ENCODE assay signal across 9 cellular contexts in the genomic region with DNA sequence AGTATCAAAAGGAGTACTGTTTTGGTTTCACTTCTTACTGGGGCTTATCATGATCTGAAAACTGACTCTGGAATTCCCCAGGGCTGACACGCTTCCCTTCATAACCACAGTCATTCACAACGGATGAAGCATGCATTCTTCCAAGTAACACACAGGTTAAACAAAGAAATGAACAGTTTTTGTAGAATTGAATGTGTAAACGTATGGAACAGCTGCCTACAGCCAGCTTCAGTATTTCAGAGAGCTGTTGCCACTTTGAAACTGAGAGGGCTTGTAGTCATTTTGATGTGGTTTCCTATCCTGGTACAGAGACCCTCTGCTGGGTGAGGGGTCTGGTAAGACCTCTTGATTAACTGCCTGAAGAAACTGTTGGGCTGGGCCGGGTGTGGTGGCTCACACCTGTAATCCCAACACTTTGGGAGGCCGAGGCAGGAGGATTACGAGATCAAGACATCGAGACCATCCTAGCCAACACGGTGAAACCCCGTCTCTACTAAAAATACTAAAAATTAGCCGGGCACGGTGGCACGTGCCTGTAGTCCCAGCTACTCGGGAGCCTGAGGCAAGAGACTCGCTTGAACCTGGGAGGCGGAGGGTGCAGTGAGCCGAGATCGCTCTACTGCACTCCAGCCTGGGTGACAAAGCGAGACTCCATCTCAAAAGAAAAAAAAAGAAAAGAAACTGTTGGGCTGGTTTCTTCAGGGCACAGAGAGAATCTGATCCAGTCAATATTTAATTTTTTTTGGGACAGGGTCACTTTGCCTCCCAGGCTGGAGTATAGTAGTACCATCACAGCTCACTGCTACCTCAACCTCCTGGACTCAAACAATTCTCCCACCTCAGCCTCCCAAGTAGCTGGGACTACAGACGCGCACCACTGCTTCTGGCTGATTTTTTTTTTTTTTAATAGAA. TPM values are rescaled to one million over a fixed set of nuclear protein-coding genes. Genes with fewer than 3 reads are reported as not detected.
DNase-seq lines count a peak whose midpoint lies in the region; ATAC-seq and TF ChIP-seq lines count a peak whose summit lies in the region.
"Had no signal": no experiment of that assay in that cellular context is flagged by ENCODE, and none has a peak within 500 bp of the region (broad histone marks: within the 10 kb centered on the region; RNA-seq: fewer than 3 reads in every experiment).

No MANE protein-coding gene starts in this region.

- CTCF ChIA-PET in PC-9 (lab: Charles Lee): no interaction called here

- H3K4me3 Mint-ChIP-seq in activated naive CD8-positive, alpha-beta T cell: peak overlapping the region; percentile 94

- peaks cover 76% of the 10 kb centered on the region for H3K4me1 ChIP-seq in PC-9 (replicated peaks; ENCODE audit: insufficient read depth)

- H3K36me3 Mint-ChIP-seq in activated naive CD8-positive, alpha-beta T cell: peaks cover 2% of the 10 kb centered on the region

- peaks cover 94% of the 10 kb centered on the region for H3K79me2 ChIP-seq in PC-9 (ENCODE audit: low read depth)

- no peaks in the 10 kb centered on the region for H3K9me3 Mint-ChIP-seq in activated naive CD8-positive, alpha-beta T cell (ENCODE audit: low read depth)

- TF ChIP-seq CTCF in PC-9 (conservative IDR thresholded peaks at IDR 0.05): no peak

- no peaks in the 10 kb centered on the region for H3K9me2 ChIP-seq in PC-9 (ENCODE audit: insufficient read depth)

- peak overlapping the region; percentile 96 for H3K4me2 ChIP-seq in PC-9

- no peak overlapping the region for H2AFZ ChIP-seq in PC-9

- ATAC-seq in GM21529 (IDR thresholded peaks at IDR 0.05; ENCODE audit: unreplicated experiment): peak; percentile 29
- no peak for ATAC-seq in GM19328 (IDR thresholded peaks at IDR 0.05; ENCODE audit: unreplicated experiment)

- no peaks in the 10 kb centered on the region for H3K9me3 ChIP-seq in PC-9 (ENCODE audit: insufficient read depth, low read depth)

- intact Hi-C loops in PC-9 (cut with micrococcal nuclease; ENCODE audit: unreplicated experiment) (no loop called here), cardiac septum (cut with DNase I) (no loop called here)

- no TSS peak for BruUV-seq in PC-9 (replicated peaks; lab: Mats Ljungman, UMichigan)

- peak overlapping the region; percentile 96 for H3K27ac ChIP-seq in PC-9

- H3K27me3 ChIP-seq in PC-9 (ENCODE audit: insufficient read depth, low read depth): no peaks in the 10 kb centered on the region

- no peaks in the 10 kb centered on the region for H3K27me3 Mint-ChIP-seq in activated naive CD8-positive, alpha-beta T cell

- DNase-seq in AG20443 (ENCODE audit: low spot score) (peak; percentile 66), PC-9 (peak; percentile 70 to 98), medulla oblongata (ENCODE audit: extremely low spot score) (peak; percentile 41), Ammon's horn (ENCODE audit: low spot score) (no peak), cardiac septum (ENCODE audit: low spot score) (no peak)

- peaks cover 72% of the 10 kb centered on the region for H3F3A ChIP-seq in PC-9 (ENCODE audit: insufficient read depth, low read depth)

- H4K20me1 ChIP-seq in PC-9 (ENCODE audit: insufficient read depth): no peaks in the 10 kb centered on the region

- peaks cover 10% of the 10 kb centered on the region for H3K36me3 ChIP-seq in PC-9 (ENCODE audit: low read depth)

- peak overlapping the region; percentile 77 for H3K4me3 ChIP-seq in PC-9
- H3K4me3 ChIP-seq: lung had no signal

- peaks cover 72% of the 10 kb centered on the region for H3K4me1 Mint-ChIP-seq in activated naive CD8-positive, alpha-beta T cell (ENCODE audit: low read depth)

- peak overlapping the region; percentile 99 for H3K27ac Mint-ChIP-seq in activated naive CD8-positive, alpha-beta T cell

- POLR2A ChIA-PET in PC-9 (lab: Charles Lee; ENCODE audit: unreplicated experiment): interaction anchor here (0.6 kb wide), 1 partner anchor 27 kb away, joined by 3 read pairs; no protein-coding TSS in a partner anchor

RNA-seq across cellular contexts. Expression of gene NFE2L3, which starts 4.7 kb away (rescaled TPM):
- total RNA-seq in PC-9 (2021) (44.2 and 49.1 TPM in 2 replicates), cardiac septum (0.57 TPM)

RNA-seq across cellular contexts. Expression of gene HNRNPA2B1, which starts 43.8 kb away (rescaled TPM):
- total RNA-seq in PC-9 (2021) (526 and 792 TPM in 2 replicates), cardiac septum (353 TPM)

RNA-seq across cellular contexts. Expression of gene CBX3, which starts 44.8 kb away (rescaled TPM):
- total RNA-seq in PC-9 (2021) (282 and 308 TPM in 2 replicates), cardiac septum (66.8 TPM)

Comparison
In these comparisons a context has a peak if more than half of its experiments do, and no peak if none do; other contexts are left out.
1. DNase-seq: peak in AG20443 (single experiment), PC-9 (2 of 2) and medulla oblongata (single experiment); none in Ammon's horn (single experiment) and cardiac septum (single experiment).
2. RNA of gene NFE2L3, which starts 4.7 kb away (total RNA-seq): 44.2 to 49.1 TPM in PC-9; 0.57 TPM in cardiac septum (single experiment); every median in the first group is over 10 times any median in the second.